18 cellular contexts compared by ENCODE assay signal in genomic region chrX:24085133-24085532, GRCh38. TPM values are rescaled to one million over a fixed set of nuclear protein-coding genes. Genes with fewer than 3 reads are reported as not detected.
DNase-seq lines count a peak whose midpoint lies in the region; ATAC-seq, FAIRE-seq and TF ChIP-seq lines count a peak whose summit lies in the region.
"Had no signal": no experiment of that assay in that cellular context is flagged by ENCODE, and none has a peak within 500 bp of the region (broad histone marks: within the 10 kb centered on the region; RNA-seq: fewer than 3 reads in every experiment).

No MANE protein-coding gene starts in this region.

- DNase-seq in Caco-2 (no peak), MG63 (peak; percentile 9), astrocyte (ENCODE audit: low read depth) (no peak), osteoblast (ENCODE audit: insufficient read length, low spot score, missing footprints) (no peak), MCF 10A (ENCODE audit: unreplicated experiment) (no peak), SW480 (ENCODE audit: low spot score) (no peak)
- no peak for DNase-seq in activated T-cell treated with anti-CD3 and anti-CD28 coated beads, Interleukin-2, amount 50 U/mL, for 72 hours
- DNase-seq: CD8-positive, alpha-beta memory T cell; DMS79; NCI-H1417 treated with DMSO at 0.1 percent for 48 hours; NCI-H187 treated with DMSO at 0.1 percent for 48 hours; NCI-H510A treated with DMSO at 0.1 percent for 48 hours; NCI-H82; OCI-M1; RPMI8226; SJCRH30 had no signal

- H3K4me3 ChIP-seq in Caco-2 (ENCODE audit: low read depth, low read length) (no peak overlapping the region), MG63 (peak overlapping the region; percentile 11; the same call in 1 of the 2 replicates), astrocyte (ENCODE audit: insufficient read depth, low read depth, low read length) (no peak overlapping the region), osteoblast (ENCODE audit: insufficient read depth, low read length) (no peak overlapping the region)
- H3K4me3 ChIP-seq: BLaER1 treated with 17β-estradiol and CSF1 and Interleukin-3, amounts not matched to agents 10 nM and 100 nM; SJCRH30 had no signal

- no peak overlapping the region for H3K9ac ChIP-seq in astrocyte (ENCODE audit: low read length)
- H3K9ac ChIP-seq: BLaER1 treated with 17β-estradiol and CSF1 and Interleukin-3, amounts not matched to agents 10 nM and 100 nM had no signal

- peak; percentile 39 for FAIRE-seq in astrocyte (lab: Jason Lieb, UNC)
- FAIRE-seq: D721Med had no signal

- H3K9me3 ChIP-seq in Caco-2, result no peaks in the 10 kb centered on the region
- H3K9me3 ChIP-seq in MG63, result no peaks in the 10 kb centered on the region
- H3K9me3 ChIP-seq in astrocyte (ENCODE audit: insufficient read depth, low read depth, low read length), result no peaks in the 10 kb centered on the region
- no peaks in the 10 kb centered on the region for H3K9me3 ChIP-seq in osteoblast (ENCODE audit: low read depth, low read length)
- H3K9me3 ChIP-seq: BLaER1 treated with 17β-estradiol and CSF1 and Interleukin-3, amounts not matched to agents 10 nM and 100 nM; SJCRH30 had no signal

- no peak overlapping the region for H3K4me2 ChIP-seq in astrocyte (ENCODE audit: low read length)
- no peak overlapping the region for H3K4me2 ChIP-seq in osteoblast (ENCODE audit: insufficient read depth, low read length)
- H3K4me2 ChIP-seq: BLaER1 treated with 17β-estradiol and CSF1 and Interleukin-3, amounts not matched to agents 10 nM and 100 nM had no signal

- H3K27me3 ChIP-seq in Caco-2 (replicated peaks; ENCODE audit: control insufficient read depth, insufficient read depth, low read length) (no peaks in the 10 kb centered on the region), MG63 (no peaks in the 10 kb centered on the region), astrocyte (ENCODE audit: insufficient read depth, low read length) (no peaks in the 10 kb centered on the region), osteoblast (ENCODE audit: insufficient read depth, low read length) (no peaks in the 10 kb centered on the region)
- H3K27me3 ChIP-seq: BLaER1 treated with 17β-estradiol and CSF1 and Interleukin-3, amounts not matched to agents 10 nM and 100 nM; SJCRH30 had no signal

- H3K27ac ChIP-seq in astrocyte (ENCODE audit: low read depth, low read length) (no peak overlapping the region), osteoblast (ENCODE audit: low read depth, low read length) (peak overlapping the region; percentile 46)
- H3K27ac ChIP-seq: BLaER1 treated with 17β-estradiol and CSF1 and Interleukin-3, amounts not matched to agents 10 nM and 100 nM; SJCRH30 had no signal

- intact Hi-C loops in Caco-2 (cut with micrococcal nuclease; ENCODE audit: unreplicated experiment) (no loop called here), MCF 10A (cut with micrococcal nuclease) (no loop called here)

- TF ChIP-seq CTCF in Caco-2 (IDR thresholded peaks at IDR 0.05; ENCODE audit: insufficient read depth in 1 of 2, low read depth in 1 of 2, low read length in 1 of 2, severe bottlenecking in 1 of 2, unreplicated experiment in 1 of 2) (no peak), astrocyte (IDR thresholded peaks at IDR 0.05; ENCODE audit: insufficient read depth, low read depth, low read length) (no peak), osteoblast (IDR thresholded peaks at IDR 0.05; ENCODE audit: extremely low read depth, low read depth, low read length) (no peak), MCF 10A (IDR thresholded peaks at IDR 0.05; ENCODE audit: unreplicated experiment) (no peak)

- no peaks in the 10 kb centered on the region for H3K27me3 Mint-ChIP-seq in Caco-2 (ENCODE audit: insufficient read depth, unreplicated experiment)
- no peaks in the 10 kb centered on the region for H3K27me3 Mint-ChIP-seq in astrocyte (ENCODE audit: low read depth, unreplicated experiment)
- no peaks in the 10 kb centered on the region for H3K27me3 Mint-ChIP-seq in MCF 10A (ENCODE audit: insufficient read depth, unreplicated experiment)
- no peaks in the 10 kb centered on the region for H3K27me3 Mint-ChIP-seq in activated T-cell treated with anti-CD3 and anti-CD28 coated beads, Interleukin-2, amount 50 U/mL, for 72 hours (ENCODE audit: low read depth)
- H3K27me3 Mint-ChIP-seq: CD8-positive, alpha-beta memory T cell had no signal

- CTCF ChIA-PET in Caco-2 (lab: Charles Lee), result interaction anchor here (1.3 kb wide), 1 partner anchor 60 kb away, joined by 3 read pairs; no protein-coding TSS in a partner anchor
- CTCF ChIA-PET in MCF 10A (lab: Yijun Ruan, JAX), result interaction anchor here (0.7 kb wide), 1 partner anchor 58 kb away, joined by 5 read pairs; the partner anchor contains the start of gene KLHL15

- no peaks in the 10 kb centered on the region for H3K36me3 ChIP-seq in Caco-2 (ENCODE audit: control insufficient read depth, insufficient read depth, low read length)
- H3K36me3 ChIP-seq in MG63, result no peaks in the 10 kb centered on the region
- no peaks in the 10 kb centered on the region for H3K36me3 ChIP-seq in astrocyte (ENCODE audit: insufficient read depth, low read length)
- H3K36me3 ChIP-seq in osteoblast (ENCODE audit: insufficient read depth, low read length), result no peaks in the 10 kb centered on the region
- H3K36me3 ChIP-seq: SJCRH30 had no signal

- H3K79me2 ChIP-seq in astrocyte (ENCODE audit: insufficient read depth, low read length), result no peaks in the 10 kb centered on the region
- no peaks in the 10 kb centered on the region for H3K79me2 ChIP-seq in osteoblast (ENCODE audit: insufficient read depth, low read length)

- H3K4me3 Mint-ChIP-seq in Caco-2 (ENCODE audit: unreplicated experiment), result peak overlapping the region; percentile 39
- H3K4me3 Mint-ChIP-seq in astrocyte (ENCODE audit: unreplicated experiment), result no peak overlapping the region
- H3K4me3 Mint-ChIP-seq in MCF 10A (ENCODE audit: unreplicated experiment), result no peak overlapping the region
- H3K4me3 Mint-ChIP-seq in activated T-cell treated with anti-CD3 and anti-CD28 coated beads, Interleukin-2, amount 50 U/mL, for 72 hours, result no peak overlapping the region

- no peak for ATAC-seq in activated T-cell treated with anti-CD3 and anti-CD28 coated beads, Interleukin-2, amount 50 U/mL, for 72 hours (replicated peaks in 1 of 2)

- POLR2A ChIA-PET in Caco-2 (lab: Charles Lee) (interaction anchor here (0.5 to 0.8 kb wide), 2 partner anchors 65 to 626 kb away, joined by 3 to 6 read pairs; partner anchors contain the start of gene ZFX), MCF 10A (lab: Yijun Ruan, JAX) (interaction anchor here (1.2 kb wide), 1 partner anchor 73 kb away, joined by 3 read pairs; no protein-coding TSS in a partner anchor)

- H3K4me1 Mint-ChIP-seq in Caco-2 (ENCODE audit: low read depth, unreplicated experiment) (no peaks in the 10 kb centered on the region), astrocyte (ENCODE audit: low read depth, unreplicated experiment) (peaks cover 8% of the 10 kb centered on the region), MCF 10A (ENCODE audit: insufficient read depth, unreplicated experiment) (no peaks in the 10 kb centered on the region)
- peaks cover 13% of the 10 kb centered on the region for H3K4me1 Mint-ChIP-seq in activated T-cell treated with anti-CD3 and anti-CD28 coated beads, Interleukin-2, amount 50 U/mL, for 72 hours (ENCODE audit: low read depth)

- peaks cover 8% of the 10 kb centered on the region for H3K36me3 Mint-ChIP-seq in Caco-2 (ENCODE audit: insufficient read depth, unreplicated experiment)
- H3K36me3 Mint-ChIP-seq in astrocyte (ENCODE audit: low read depth, unreplicated experiment), result no peaks in the 10 kb centered on the region
- H3K36me3 Mint-ChIP-seq in MCF 10A (ENCODE audit: insufficient read depth, unreplicated experiment), result no peaks in the 10 kb centered on the region
- H3K36me3 Mint-ChIP-seq in activated T-cell treated with anti-CD3 and anti-CD28 coated beads, Interleukin-2, amount 50 U/mL, for 72 hours (ENCODE audit: insufficient read depth in 2 of 2), result no peaks in the 10 kb centered on the region

- H4K20me1 ChIP-seq in astrocyte (ENCODE audit: insufficient read depth, low read length) (no peaks in the 10 kb centered on the region), osteoblast (ENCODE audit: insufficient read depth, low read length) (no peaks in the 10 kb centered on the region)

- H2AFZ ChIP-seq in astrocyte (ENCODE audit: low read depth, low read length) (no peak overlapping the region), osteoblast (ENCODE audit: low read length) (no peak overlapping the region)

- H3K9me3 Mint-ChIP-seq in Caco-2 (ENCODE audit: unreplicated experiment) (no peaks in the 10 kb centered on the region), astrocyte (ENCODE audit: unreplicated experiment) (no peaks in the 10 kb centered on the region), MCF 10A (ENCODE audit: unreplicated experiment) (no peaks in the 10 kb centered on the region)
- no peaks in the 10 kb centered on the region for H3K9me3 Mint-ChIP-seq in activated T-cell treated with anti-CD3 and anti-CD28 coated beads, Interleukin-2, amount 50 U/mL, for 72 hours
- H3K9me3 Mint-ChIP-seq: CD8-positive, alpha-beta memory T cell had no signal

- H3K27ac Mint-ChIP-seq in Caco-2 (ENCODE audit: unreplicated experiment) (no peak overlapping the region), astrocyte (ENCODE audit: unreplicated experiment) (peak overlapping the region; percentile 72), MCF 10A (ENCODE audit: low read depth, unreplicated experiment) (no peak overlapping the region)
- H3K27ac Mint-ChIP-seq in activated T-cell treated with anti-CD3 and anti-CD28 coated beads, Interleukin-2, amount 50 U/mL, for 72 hours, result no peak overlapping the region
- H3K27ac Mint-ChIP-seq: CD8-positive, alpha-beta memory T cell had no signal

- H3K4me1 ChIP-seq in Caco-2, result no peaks in the 10 kb centered on the region
- H3K4me1 ChIP-seq in astrocyte (ENCODE audit: insufficient read depth, low read length), result no peaks in the 10 kb centered on the region
- H3K4me1 ChIP-seq in osteoblast (ENCODE audit: insufficient read depth, low read length), result no peaks in the 10 kb centered on the region

- BruUV-seq in Caco-2 (replicated peaks; lab: Mats Ljungman, UMichigan), result TSS peak; percentile 48
- no TSS peak for BruUV-seq in MCF 10A (replicated peaks; lab: Mats Ljungman, UMichigan)

RNA-seq across cellular contexts. Expression of gene EIF2S3, which starts 30.4 kb away (rescaled TPM):
- 240 and 270 TPM in 2 replicates for total RNA-seq in Caco-2 (2022)
- 239 and 291 TPM in 2 replicates for total RNA-seq in MG63 (2014; rRNA removed; shearing (Covaris generic); ENCODE audit: low replicate concordance)
- 203 and 216 TPM in 2 replicates for total RNA-seq in astrocyte
- total RNA-seq in osteoblast, result 374 and 474 TPM in 2 replicates
- 354 and 391 TPM in 2 replicates for total RNA-seq in MCF 10A (2022)
- 100 to 1,000 TPM; 320 to 443 TPM for total RNA-seq in activated T-cell treated with anti-CD3 and anti-CD28 coated beads, Interleukin-2, amount 50 U/mL, for 72 hours

RNA-seq across cellular contexts. Expression of gene KLHL15, which starts 58.1 kb away (rescaled TPM):
- 7.1 and 7.4 TPM in 2 replicates for total RNA-seq in Caco-2 (2022)
- total RNA-seq in MG63 (2014; rRNA removed; shearing (Covaris generic); ENCODE audit: low replicate concordance), result 8.0 and 8.5 TPM in 2 replicates
- 6.5 and 7.5 TPM in 2 replicates for total RNA-seq in astrocyte
- 8.3 and 8.7 TPM in 2 replicates for total RNA-seq in osteoblast
- total RNA-seq in MCF 10A (2022), result 4.8 and 5.6 TPM in 2 replicates
- 10 to 100 TPM; 17.9 to 19.9 TPM for total RNA-seq in activated T-cell treated with anti-CD3 and anti-CD28 coated beads, Interleukin-2, amount 50 U/mL, for 72 hours
